In genomic region chr19:45497791-45498190, GRCh38 we compare ENCODE assay signal across 14 cellular contexts. TPM values are rescaled to one million over a fixed set of nuclear protein-coding genes. Genes with fewer than 3 reads are reported as not detected.
A peak's percentile ranks its signal among the peaks of the same experiment; 100 is the strongest.
DNase-seq lines count a peak whose midpoint lies in the region; ATAC-seq and TF ChIP-seq lines count a peak whose summit lies in the region.
"Had no signal": no experiment of that assay in that cellular context is flagged by ENCODE, and none has a peak within 500 bp of the region (broad histone marks: within the 10 kb centered on the region; RNA-seq: fewer than 3 reads in every experiment).

No MANE protein-coding gene starts in this region.

- no peak overlapping the region for H2AFZ ChIP-seq in OCI-LY7 (ENCODE audit: low read length)

- H3K4me3 ChIP-seq in OCI-LY7 (ENCODE audit: low read depth, low read length, poor library complexity, severe bottlenecking) (peak overlapping the region; percentile 24), endodermal cell (ENCODE audit: low read length) (peak overlapping the region; percentile 53), spleen (peak overlapping the region in 2 of 8 donors; percentile 68 to 71)
- H3K4me3 ChIP-seq: lung had no signal

- no peaks in the 10 kb centered on the region for H3K36me3 ChIP-seq in OCI-LY7 (ENCODE audit: insufficient read depth, low read length)
- H3K36me3 ChIP-seq in endodermal cell (ENCODE audit: control insufficient read depth, insufficient read depth, low read length): peaks cover 4% of the 10 kb centered on the region
- H3K36me3 ChIP-seq in spleen: peaks cover 0 to 6% (median 0%) of the 10 kb centered on the region in 6 donors
- H3K36me3 ChIP-seq: Peyer's patch, tibial artery had no signal

- peaks cover 48% of the 10 kb centered on the region for H3K4me1 ChIP-seq in OCI-LY7 (ENCODE audit: insufficient read depth, low read length, poor library complexity, severe bottlenecking)
- H3K4me1 ChIP-seq in endodermal cell (ENCODE audit: control insufficient read depth, insufficient read depth, low read length): no peaks in the 10 kb centered on the region
- H3K4me1 ChIP-seq in spleen: peaks cover 24 to 82% (median 57%) of the 10 kb centered on the region in 6 donors

- H3K9me2 ChIP-seq in OCI-LY7 (ENCODE audit: insufficient read depth, low read length): no peaks in the 10 kb centered on the region

- no peak overlapping the region for H3K27ac Mint-ChIP-seq in endodermal cell

- CTCF ChIA-PET in OCI-LY7 (lab: Charles Lee; ENCODE audit: unreplicated experiment): no interaction called here

- peak overlapping the region; percentile 43; the same call in 1 of the 2 replicates for H3K4me2 ChIP-seq in OCI-LY7 (ENCODE audit: low read length)

- POLR2A ChIA-PET in OCI-LY7 (lab: Charles Lee): no interaction called here

- H3K4me3 Mint-ChIP-seq in activated T-cell treated with anti-CD3 and anti-CD28 coated beads, Interleukin-2, amount 50 U/mL, for 4 hours: peak overlapping the region; percentile 44
- peak overlapping the region; percentile 22 for H3K4me3 Mint-ChIP-seq in endodermal cell

- TF ChIP-seq POLR2A in spleen (IDR thresholded peaks at IDR 0.05): no peak

- intact Hi-C loops in OCI-LY7 (cut with micrococcal nuclease; ENCODE audit: unreplicated experiment): no loop called here
- intact Hi-C loops in spleen (cut with DNase I; ENCODE audit: low total_unique reads): no loop called here

- BruUV-seq in OCI-LY7 (replicated peaks; lab: Mats Ljungman, UMichigan): no TSS peak

- H3K27ac ChIP-seq in OCI-LY7 (ENCODE audit: low read depth, low read length, poor library complexity, severe bottlenecking): no peak overlapping the region
- H3K27ac ChIP-seq in endodermal cell (ENCODE audit: low read depth, low read length): no peak overlapping the region
- H3K27ac ChIP-seq in spleen: peak overlapping the region in 2 of 8 donors; percentile 54 to 60
- H3K27ac ChIP-seq: KMS-11, tibial artery had no signal

- H3K9me3 ChIP-seq in OCI-LY7 (ENCODE audit: low read length): no peaks in the 10 kb centered on the region
- H3K9me3 ChIP-seq in endodermal cell (ENCODE audit: control insufficient read depth, low read length): no peaks in the 10 kb centered on the region
- no peaks in the 10 kb centered on the region for H3K9me3 ChIP-seq in spleen
- H3K9me3 ChIP-seq: tibial artery had no signal

- no peak for TF ChIP-seq CTCF in OCI-LY7 (conservative IDR thresholded peaks at IDR 0.05; ENCODE audit: low read length)
- no peak for TF ChIP-seq CTCF in endodermal cell (conservative IDR thresholded peaks at IDR 0.05)
- TF ChIP-seq CTCF in spleen (IDR thresholded peaks at IDR 0.05 in 8 of 11, conservative IDR thresholded peaks at IDR 0.05 in 3 of 11): no peak

- H3K79me2 ChIP-seq in OCI-LY7 (ENCODE audit: insufficient read depth, low read depth, low read length): no peaks in the 10 kb centered on the region

- WGBS in endodermal cell (ENCODE audit: insufficient coverage in 1 of 2, insufficient read length in 1 of 2), 2 experiments: 35 to 42% methylated on average over 16 of the region's 16 CpGs
- WGBS in spleen, 5 donors: 26 to 41% (median 31%) methylated on average over 16 of the region's 16 CpGs

- peaks cover 40% of the 10 kb centered on the region for H3K4me1 Mint-ChIP-seq in activated T-cell treated with anti-CD3 and anti-CD28 coated beads, Interleukin-2, amount 50 U/mL, for 4 hours (ENCODE audit: low read depth)
- H3K4me1 Mint-ChIP-seq in endodermal cell: peaks cover 14% of the 10 kb centered on the region

- peaks cover 20% of the 10 kb centered on the region for H3K27me3 Mint-ChIP-seq in activated T-cell treated with anti-CD3 and anti-CD28 coated beads, Interleukin-2, amount 50 U/mL, for 4 hours (ENCODE audit: low read depth)
- H3K27me3 Mint-ChIP-seq in endodermal cell (ENCODE audit: insufficient read depth): peaks cover 54% of the 10 kb centered on the region

- no peak for ATAC-seq in activated T-cell treated with anti-CD3 and anti-CD28 coated beads, Interleukin-2, amount 50 U/mL, for 4 hours
- ATAC-seq in HG03045 (IDR thresholded peaks at IDR 0.05; ENCODE audit: unreplicated experiment): no peak

- H3K9me3 Mint-ChIP-seq in activated T-cell treated with anti-CD3 and anti-CD28 coated beads, Interleukin-2, amount 50 U/mL, for 4 hours: no peaks in the 10 kb centered on the region
- H3K9me3 Mint-ChIP-seq in endodermal cell: no peaks in the 10 kb centered on the region
- H3K9me3 Mint-ChIP-seq: activated naive CD4-positive, alpha-beta T cell treated with anti-CD3 and anti-CD28 coated beads, Interleukin-2, amount 50 U/mL, for 72 hours had no signal

- H3K27me3 ChIP-seq in endodermal cell (ENCODE audit: control insufficient read depth, insufficient read depth, low read length, poor library complexity, severe bottlenecking): peaks cover 28% of the 10 kb centered on the region
- H3K27me3 ChIP-seq in spleen (replicated peaks in 1 of 7): peaks cover 0 to 75% (median 40%) of the 10 kb centered on the region in 7 donors
- H3K27me3 ChIP-seq: Peyer's patch had no signal

- DNase-seq in activated T-cell treated with anti-CD3 and anti-CD28 coated beads, Interleukin-2, amount 50 U/mL, for 4 hours: no peak
- no peak for DNase-seq in activated T-cell treated with anti-CD3 and anti-CD28 coated beads for 4 hours
- DNase-seq in OCI-LY7 (ENCODE audit: low spot score): no peak
- peak; percentile 73 for DNase-seq in endodermal cell
- DNase-seq in spleen: peak; percentile 78
- DNase-seq in dedifferentiated amniotic fluid mesenchymal stem cell (ENCODE audit: extremely low spot score): no peak
- no peak for DNase-seq in stimulated activated CD4-positive, alpha-beta T cell treated with anti-CD3 and anti-CD28 coated beads, Interleukin-2, amount 100 ng/mL, for 48 hours
- DNase-seq: GOT3, tibial artery had no signal

- H3K36me3 Mint-ChIP-seq in activated T-cell treated with anti-CD3 and anti-CD28 coated beads, Interleukin-2, amount 50 U/mL, for 4 hours (ENCODE audit: insufficient read depth): peaks cover 4% of the 10 kb centered on the region
- peaks cover 7% of the 10 kb centered on the region for H3K36me3 Mint-ChIP-seq in endodermal cell (ENCODE audit: low read depth)

- H4K20me1 ChIP-seq in OCI-LY7 (ENCODE audit: insufficient read depth, low read length): no peaks in the 10 kb centered on the region

- H3K9ac ChIP-seq in endodermal cell (ENCODE audit: extremely low read depth, low read length, poor library complexity, severe bottlenecking): no peak overlapping the region
- H3K9ac ChIP-seq: KMS-11 had no signal

RNA-seq across cellular contexts. Expression of gene PPM1N, which starts 0.5 kb away (rescaled TPM):
- 1 to 10 TPM; 1.1 to 1.4 (median 1.3) TPM for total RNA-seq in activated T-cell treated with anti-CD3 and anti-CD28 coated beads, Interleukin-2, amount 50 U/mL, for 4 hours
- total RNA-seq in OCI-LY7 (2014; rRNA removed; shearing (Covaris generic)): 1.4 and 1.6 TPM in 2 replicates
- total RNA-seq in OCI-LY7 (2022) (2.8 and 2.9 TPM in 2 replicates), endodermal cell (1 to 10 TPM; 3.2 to 3.5 TPM), spleen (10 to 100 TPM in 2 of 7 donors, 1 to 10 TPM in 5; 6.3 to 21.4 (median 9.6) TPM)
- 2.6 TPM for polyA plus RNA-seq in endodermal cell (2013, experiment 1 of 2)
- 1.9 TPM for polyA plus RNA-seq in endodermal cell (2013, experiment 2 of 2)
- polyA plus RNA-seq in spleen: 10 to 100 TPM in 2 of 3 donors, 1 to 10 TPM in 1; 9.5 to 13.4 (median 10.7) TPM

RNA-seq across cellular contexts. Expression of gene RTN2, which starts 0.9 kb away (rescaled TPM):
- total RNA-seq in activated T-cell treated with anti-CD3 and anti-CD28 coated beads, Interleukin-2, amount 50 U/mL, for 4 hours: 1 to 10 TPM in 2 of 3 donors, under 1 TPM in 1; 0.83 to 1.5 (median 1.5) TPM
- 1.5 and 8.6 TPM in 2 replicates for total RNA-seq in OCI-LY7 (2014; rRNA removed; shearing (Covaris generic))
- total RNA-seq in OCI-LY7 (2022) (7.6 and 9.1 TPM in 2 replicates), endodermal cell (10 to 100 TPM; 15.7 to 18.5 TPM), spleen (10 to 100 TPM in 6 of 7 donors, 1 to 10 TPM in 1; 9.2 to 22.6 (median 15.1) TPM)
- 23.8 TPM for polyA plus RNA-seq in endodermal cell (2013, experiment 1 of 2)
- 25.9 TPM for polyA plus RNA-seq in endodermal cell (2013, experiment 2 of 2)
- polyA plus RNA-seq in spleen: 1 to 10 TPM; 4.9 to 7.9 (median 7.6) TPM

RNA-seq across cellular contexts. Expression of gene VASP, which starts 9.5 kb away (rescaled TPM):
- total RNA-seq in activated T-cell treated with anti-CD3 and anti-CD28 coated beads, Interleukin-2, amount 50 U/mL, for 4 hours: 100 to 1,000 TPM; 135 to 164 (median 157) TPM
- 37.4 and 62.8 TPM in 2 replicates for total RNA-seq in OCI-LY7 (2014; rRNA removed; shearing (Covaris generic))
- total RNA-seq in OCI-LY7 (2022) (39.6 and 51.6 TPM in 2 replicates), endodermal cell (100 to 1,000 TPM; 134 to 144 TPM), spleen (100 to 1,000 TPM; 146 to 386 (median 221) TPM)
- 54.2 TPM for polyA plus RNA-seq in endodermal cell (2013, experiment 1 of 2)
- polyA plus RNA-seq in endodermal cell (2013, experiment 2 of 2): 55.2 TPM
- 100 to 1,000 TPM; 154 to 210 (median 161) TPM for polyA plus RNA-seq in spleen

RNA-seq across cellular contexts. Expression of gene FOSB, which starts 30.0 kb away (rescaled TPM):
- total RNA-seq in activated T-cell treated with anti-CD3 and anti-CD28 coated beads, Interleukin-2, amount 50 U/mL, for 4 hours: 10 to 100 TPM; 10.5 to 13.4 (median 13.2) TPM
- total RNA-seq in OCI-LY7 (2014; rRNA removed; shearing (Covaris generic)): 1.2 and 2.3 TPM in 2 replicates
- 2.1 and 2.4 TPM in 2 replicates for total RNA-seq in OCI-LY7 (2022)
- total RNA-seq in endodermal cell: 1 to 10 TPM; 1.6 to 3.0 TPM
- 1.6 TPM for polyA plus RNA-seq in endodermal cell (2013, experiment 1 of 2)
- 1.4 TPM for polyA plus RNA-seq in endodermal cell (2013, experiment 2 of 2)
- 10 to 100 TPM in 2 of 7 donors, 1 to 10 TPM in 4, under 1 TPM in 1; 0.92 to 41.7 (median 1.6) TPM for total RNA-seq in spleen
- 1 to 10 TPM in 2 of 3 donors, under 1 TPM in 1; 0.42 to 2.2 (median 1.3) TPM for polyA plus RNA-seq in spleen

Comparison
In these comparisons a context has a peak if more than half of its experiments do, and no peak if none do; other contexts are left out.
1. DNase-seq: peak in endodermal cell (single experiment) and spleen (single experiment); none in activated T-cell treated with anti-CD3 and anti-CD28 coated beads, Interleukin-2, amount 50 U/mL, for 4 hours (single experiment), activated T-cell treated with anti-CD3 and anti-CD28 coated beads for 4 hours (single experiment), OCI-LY7 (single experiment), dedifferentiated amniotic fluid mesenchymal stem cell (single experiment) and stimulated activated CD4-positive, alpha-beta T cell treated with anti-CD3 and anti-CD28 coated beads, Interleukin-2, amount 100 ng/mL, for 48 hours (0 of 2).